In genomic region chr2:168632733-168633132, GRCh38 we compare ENCODE assay signal across 8 cellular contexts.
A peak's percentile ranks its signal among the peaks of the same experiment; 100 is the strongest.
DNase-seq lines count a peak whose midpoint lies in the region; ATAC-seq and TF ChIP-seq lines count a peak whose summit lies in the region.
"Had no signal": no experiment of that assay in that cellular context is flagged by ENCODE, and none has a peak within 500 bp of the region (broad histone marks: within the 10 kb centered on the region; RNA-seq: fewer than 3 reads in every experiment).

No MANE protein-coding gene starts in this region.

- TF ChIP-seq CTCF in IMR-90 (conservative IDR thresholded peaks at IDR 0.05; ENCODE audit: low read depth, low read length) (no peak), left lung (IDR thresholded peaks at IDR 0.05) (no peak), testis (IDR thresholded peaks at IDR 0.05) (no peak)

- intact Hi-C loops in IMR-90 (cut with micrococcal nuclease), result no loop called here
- intact Hi-C loops in left lung (cut with DNase I), result no loop called here
- intact Hi-C loops in testis (cut with DNase I; ENCODE audit: low total_unique reads), result no loop called here

- 0 out of 2 replicates have a peak overlapping the region, but pooled peaks have one; percentile 41 for H3K23ac ChIP-seq in IMR-90 (ENCODE audit: low read depth, low read length)

- peak overlapping the region; percentile 43; the same call in 1 of the 2 replicates for H3K27ac ChIP-seq in IMR-90 (ENCODE audit: insufficient read depth, low read length)
- peak overlapping the region; percentile 48 for H3K27ac ChIP-seq in cingulate gyrus (ENCODE audit: low read depth, low read length)
- H3K27ac ChIP-seq in left lung, result peak overlapping the region; percentile 9 to 23
- peak overlapping the region; percentile 73 to 86 for H3K27ac ChIP-seq in testis

- no peaks in the 10 kb centered on the region for H3K9me3 ChIP-seq in IMR-90 (ENCODE audit: control insufficient read depth, insufficient read depth, low read length)
- H3K9me3 ChIP-seq in left lung, result no peaks in the 10 kb centered on the region
- H3K9me3 ChIP-seq in testis, result no peaks in the 10 kb centered on the region

- dilution Hi-C loops in IMR-90 (cut with HindIII; ENCODE audit: low sequenced_read_pairs, unreplicated experiment), result no loop called here

- no peak overlapping the region for H2BK15ac ChIP-seq in IMR-90 (ENCODE audit: low read depth, low read length)

- 0 out of 2 replicates have a peak overlapping the region, but pooled peaks have one; percentile 68 for H3K14ac ChIP-seq in IMR-90 (replicated peaks; ENCODE audit: low read depth, low read length)

- no peak overlapping the region for H3K9ac ChIP-seq in IMR-90 (ENCODE audit: low read depth, low read length)

- no peaks in the 10 kb centered on the region for H3K79me1 ChIP-seq in IMR-90 (ENCODE audit: low read depth in 1 of 2, low read length in 2 of 2)

- no peaks in the 10 kb centered on the region for H3K36me3 ChIP-seq in IMR-90 (ENCODE audit: control insufficient read depth, insufficient read depth, low read length)
- no peaks in the 10 kb centered on the region for H3K36me3 ChIP-seq in left lung
- H3K36me3 ChIP-seq in testis (ENCODE audit: low read depth, missing control alignments), result no peaks in the 10 kb centered on the region

- no peak overlapping the region for H2AK9ac ChIP-seq in IMR-90 (replicated peaks; ENCODE audit: low read depth, low read length, poor library complexity)

- H2BK120ac ChIP-seq in IMR-90 (ENCODE audit: low read depth, low read length), result no peak overlapping the region; the same call in 1 of the 2 replicates

- H2AK5ac ChIP-seq in IMR-90 (ENCODE audit: low read depth, low read length), result no peak overlapping the region

- ATAC-seq in IMR-90 (ENCODE audit: low read depth) (peak; percentile 72), left lung (peak; percentile 68), HG03520 (IDR thresholded peaks at IDR 0.05; ENCODE audit: unreplicated experiment) (no peak), HG02970 (IDR thresholded peaks at IDR 0.05; ENCODE audit: low FRiP score, unreplicated experiment) (no peak)

- BruUV-seq in IMR-90 (replicated peaks; lab: Mats Ljungman, UMichigan), result no TSS peak

- CTCF ChIA-PET in IMR-90 (lab: Yijun Ruan, JAX), result interaction anchor here (0.9 kb wide), 1 partner anchor 20 kb away, joined by 4 read pairs; no protein-coding TSS in a partner anchor

- in situ Hi-C loops in IMR-90 (cut with MboI; ENCODE audit: low sequenced_read_pairs), result no loop called here

- H4K8ac ChIP-seq in IMR-90 (ENCODE audit: low read depth in 2 of 2, low read length in 2 of 2), result no peak overlapping the region

- peak overlapping the region; percentile 87 for H3K4me2 ChIP-seq in IMR-90 (ENCODE audit: low read depth, low read length)

- H3K27me3 ChIP-seq in IMR-90 (ENCODE audit: control insufficient read depth, insufficient read depth, low read length) (no peaks in the 10 kb centered on the region), left lung (no peaks in the 10 kb centered on the region), testis (no peaks in the 10 kb centered on the region)

- H2BK20ac ChIP-seq in IMR-90 (ENCODE audit: low read depth, low read length), result peak overlapping the region; percentile 11; the same call in 1 of the 2 replicates

- peak overlapping the region; percentile 33; the same call in 1 of the 2 replicates for H3K18ac ChIP-seq in IMR-90 (ENCODE audit: low read depth, low read length)

- no peak overlapping the region for H3K56ac ChIP-seq in IMR-90 (ENCODE audit: extremely low read depth, insufficient read depth, low read length)

- H4K20me1 ChIP-seq in IMR-90 (ENCODE audit: insufficient read depth, low read length), result no peaks in the 10 kb centered on the region

- H3K4me1 ChIP-seq in IMR-90 (ENCODE audit: control insufficient read depth, insufficient read depth, low read length) (peaks cover 8% of the 10 kb centered on the region), left lung (peaks cover 3 to 37% of the 10 kb centered on the region in 2 donors), testis (peaks cover 33% of the 10 kb centered on the region)

- no peak for TF ChIP-seq RAD21 in IMR-90 (IDR thresholded peaks at IDR 0.05; ENCODE audit: low read length)

- no peak overlapping the region for H3K4me3 ChIP-seq in IMR-90 (ENCODE audit: insufficient read depth, low read depth, low read length)
- H3K4me3 ChIP-seq in left lung, result no peak overlapping the region
- H3K4me3 ChIP-seq in testis, result no peak overlapping the region

- H4K5ac ChIP-seq in IMR-90 (ENCODE audit: low read depth, low read length), result peak overlapping the region; percentile 75; the same call in 1 of the 2 replicates

- POLR2A ChIA-PET in IMR-90 (lab: Charles Lee; ENCODE audit: unreplicated experiment), result no interaction called here

- H4K91ac ChIP-seq in IMR-90 (ENCODE audit: insufficient read depth, low read depth, low read length), result no peak overlapping the region

- peak; percentile 59 for DNase-seq in IMR-90
- DNase-seq in left lung, result no peak
- peak; percentile 37 for DNase-seq in testis
- no peak for DNase-seq in NOMO-1 (lab: John Stamatoyannopoulos, UW; ENCODE audit: unreplicated experiment in 2 of 2)
- DNase-seq: NCI-H1930 had no signal

- TF ChIP-seq POLR2A in IMR-90 (IDR thresholded peaks at IDR 0.05; ENCODE audit: low read depth, low read length) (no peak), testis (IDR thresholded peaks at IDR 0.05) (no peak)

- no peak overlapping the region for H2BK5ac ChIP-seq in IMR-90 (ENCODE audit: low read depth, low read length, poor library complexity, severe bottlenecking)

- no peak overlapping the region for H3K4ac ChIP-seq in IMR-90 (ENCODE audit: low read depth, low read length)

- peaks cover 8% of the 10 kb centered on the region; the same call in 1 of the 2 replicates for H3K9me1 ChIP-seq in IMR-90 (ENCODE audit: insufficient read depth, low read length)

- H2AFZ ChIP-seq in IMR-90 (replicated peaks; ENCODE audit: low read length, poor library complexity), result peak overlapping the region; percentile 6

- 0% methylated on average over 2 of the region's 7 CpGs; no CpG with 5 or more reads in 1 of the 2 experiments for WGBS in IMR-90 (ENCODE audit: extremely low coverage in 2 of 2, insufficient read length in 1 of 2), 2 experiments
- WGBS in testis, 2 donors, result 29 to 31% methylated on average over 7 of the region's 7 CpGs

TF ChIP-seq in IMR-90, 13 proteins besides CTCF, POLR2A, EP300 and RAD21:
- TF ChIP-seq ELK1 (IDR thresholded peaks at IDR 0.05; ENCODE audit: borderline replicate concordance, low read depth, low read length) (no peak), MAZ (IDR thresholded peaks at IDR 0.05; ENCODE audit: borderline replicate concordance, low read depth, low read length) (no peak), MAFK (IDR thresholded peaks at IDR 0.05; ENCODE audit: low read depth, low read length) (no peak), RCOR1 (IDR thresholded peaks at IDR 0.05; ENCODE audit: insufficient replicate concordance, low read length) (no peak), BHLHE40 (IDR thresholded peaks at IDR 0.05; ENCODE audit: low read depth, low read length) (no peak), CEBPB (IDR thresholded peaks at IDR 0.05; ENCODE audit: low read depth, low read length) (no peak), CHD1 (IDR thresholded peaks at IDR 0.05; ENCODE audit: low read depth, low read length) (no peak), NFE2L2 (IDR thresholded peaks at IDR 0.05; ENCODE audit: low read depth, low read length) (no peak), RFX5 (IDR thresholded peaks at IDR 0.05; ENCODE audit: low read depth, low read length) (no peak), FOS (IDR thresholded peaks at IDR 0.05; ENCODE audit: low read depth, low read length) (no peak), MXI1 (IDR thresholded peaks at IDR 0.05; ENCODE audit: borderline replicate concordance, low read depth, low read length) (no peak), USF2 (IDR thresholded peaks at IDR 0.05; ENCODE audit: low read depth, low read length) (no peak)

Comparison
In these comparisons a context has a peak if more than half of its experiments do, and no peak if none do; other contexts are left out.
1. ATAC-seq: peak in IMR-90 (single experiment) and left lung (single experiment); none in HG03520 (single experiment) and HG02970 (single experiment).
2. DNase-seq: peak in IMR-90 (single experiment) and testis (single experiment); none in left lung (0 of 2) and NOMO-1 (0 of 2).
3. H3K27ac ChIP-seq: peak in every context shown above with its lines; median percentile 80 in testis; 48 in cingulate gyrus; 43 in IMR-90; 16 in left lung.